ENCODE assay signal across 8 cellular contexts in the genomic region with DNA sequence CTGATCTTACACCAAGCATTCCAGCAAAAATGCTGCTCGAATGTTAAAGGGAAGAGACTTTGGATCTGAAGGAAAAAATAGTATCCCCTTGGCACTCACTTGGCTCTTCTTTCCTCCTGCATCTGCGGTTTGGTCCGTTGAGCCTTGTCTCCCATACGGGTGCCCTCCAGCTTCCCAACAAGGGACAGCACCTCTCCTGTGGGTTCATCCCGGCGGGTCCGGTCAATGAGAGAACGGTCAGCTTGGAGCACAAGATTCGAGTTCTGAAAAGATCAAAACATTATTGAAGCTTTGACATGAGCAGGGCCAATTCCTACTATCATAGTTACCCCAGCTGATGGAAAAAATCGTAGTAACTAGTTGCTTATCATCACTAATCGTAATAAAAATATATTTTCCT. TPM values are rescaled to one million over a fixed set of nuclear protein-coding genes. Genes with fewer than 3 reads are reported as not detected.
DNase-seq lines count a peak whose midpoint lies in the region; ATAC-seq, FAIRE-seq and TF ChIP-seq lines count a peak whose summit lies in the region.

No MANE protein-coding gene starts in this region.

- H3K4me3 ChIP-seq in astrocyte of the spinal cord (ENCODE audit: low read depth, low read length) = peak overlapping the region; percentile 96
- H3K4me3 ChIP-seq in urinary bladder (ENCODE audit: low read depth, low read length) = peak overlapping the region; percentile 65

- no peak for DNase-seq in activated naive CD4-positive, alpha-beta T cell treated with Interleukin-2 at 50 U/mL for 16 hours
- DNase-seq in astrocyte of the spinal cord (ENCODE audit: low read depth, low spot score) (no peak), memory B cell (ENCODE audit: low spot score in 2 of 2) (no peak), NOMO-1 treated with dmso at 0.1 percent for 144 hours (lab: John Stamatoyannopoulos, UW; ENCODE audit: unreplicated experiment) (no peak), kidney tubule cell (ENCODE audit: low spot score) (no peak), H54 (ENCODE audit: insufficient read length, low spot score) (no peak)

- H3K4me1 ChIP-seq in urinary bladder (ENCODE audit: insufficient read depth) = no peaks in the 10 kb centered on the region

- H3K4me1 Mint-ChIP-seq in activated naive CD4-positive, alpha-beta T cell treated with anti-CD3 and anti-CD28 coated beads, Interleukin-2, amount 50 U/mL, for 24 hours = peaks cover 54% of the 10 kb centered on the region
- H3K4me1 Mint-ChIP-seq in memory B cell = peaks cover 34% of the 10 kb centered on the region

- TF ChIP-seq POLR2A in H54 (IDR thresholded peaks at IDR 0.05; ENCODE audit: low read depth, low read length) = no peak

- no peaks in the 10 kb centered on the region for H3K9me3 Mint-ChIP-seq in activated naive CD4-positive, alpha-beta T cell treated with anti-CD3 and anti-CD28 coated beads, Interleukin-2, amount 50 U/mL, for 24 hours
- H3K9me3 Mint-ChIP-seq in memory B cell = no peaks in the 10 kb centered on the region

- no peak for FAIRE-seq in H54 (lab: Jason Lieb, UNC)

- no peak overlapping the region for H3K27ac ChIP-seq in urinary bladder (ENCODE audit: low read depth)

- TF ChIP-seq CTCF in astrocyte of the spinal cord (IDR thresholded peaks at IDR 0.05; ENCODE audit: low read depth, low read length) = no peak

- WGBS in urinary bladder = 63% methylated on average over 11 of the region's 11 CpGs

- in situ Hi-C loops in astrocyte of the spinal cord (cut with HindIII; ENCODE audit: low sequenced_read_pairs) = no loop called here

- H3K36me3 Mint-ChIP-seq in activated naive CD4-positive, alpha-beta T cell treated with anti-CD3 and anti-CD28 coated beads, Interleukin-2, amount 50 U/mL, for 24 hours = peaks cover 24% of the 10 kb centered on the region
- H3K36me3 Mint-ChIP-seq in memory B cell = peaks cover 30% of the 10 kb centered on the region

- H3K27ac Mint-ChIP-seq in activated naive CD4-positive, alpha-beta T cell treated with anti-CD3 and anti-CD28 coated beads, Interleukin-2, amount 50 U/mL, for 24 hours = peak overlapping the region; percentile 99
- H3K27ac Mint-ChIP-seq in memory B cell = peak overlapping the region; percentile 99

- no peak for ATAC-seq in memory B cell (ENCODE audit: low read depth)

- H3K27me3 Mint-ChIP-seq in activated naive CD4-positive, alpha-beta T cell treated with anti-CD3 and anti-CD28 coated beads, Interleukin-2, amount 50 U/mL, for 24 hours = no peaks in the 10 kb centered on the region
- H3K27me3 Mint-ChIP-seq in memory B cell = no peaks in the 10 kb centered on the region

- H3K36me3 ChIP-seq in urinary bladder (ENCODE audit: insufficient read depth) = peaks cover 10% of the 10 kb centered on the region

- peak overlapping the region; percentile 100 for H3K4me3 Mint-ChIP-seq in activated naive CD4-positive, alpha-beta T cell treated with anti-CD3 and anti-CD28 coated beads, Interleukin-2, amount 50 U/mL, for 24 hours
- H3K4me3 Mint-ChIP-seq in memory B cell = peak overlapping the region; percentile 99

RNA-seq across cellular contexts. Expression of a gene that starts 0.7 kb away (rescaled TPM):
- 58.3 TPM for total RNA-seq in urinary bladder
- 107 TPM for polyA plus RNA-seq in urinary bladder

RNA-seq across cellular contexts. Expression of a gene that starts 20.5 kb away (rescaled TPM):
- 3.3 TPM for total RNA-seq in urinary bladder
- 0.99 TPM for polyA plus RNA-seq in urinary bladder

RNA-seq across cellular contexts. Expression of a gene that starts 31.0 kb away (rescaled TPM):
- 6.5 TPM for total RNA-seq in urinary bladder
- polyA plus RNA-seq in urinary bladder = 0.70 TPM

RNA-seq across cellular contexts. Expression of a gene that starts 38.6 kb away (rescaled TPM):
- 52.4 TPM for total RNA-seq in urinary bladder
- 60.3 TPM for polyA plus RNA-seq in urinary bladder

RNA-seq across cellular contexts. Expression of a gene that starts 38.8 kb away (rescaled TPM):
- total RNA-seq in urinary bladder = 13.4 TPM
- polyA plus RNA-seq in urinary bladder = 47.6 TPM
